ENCODE assay signal across 1 cellular context in the genomic region with DNA sequence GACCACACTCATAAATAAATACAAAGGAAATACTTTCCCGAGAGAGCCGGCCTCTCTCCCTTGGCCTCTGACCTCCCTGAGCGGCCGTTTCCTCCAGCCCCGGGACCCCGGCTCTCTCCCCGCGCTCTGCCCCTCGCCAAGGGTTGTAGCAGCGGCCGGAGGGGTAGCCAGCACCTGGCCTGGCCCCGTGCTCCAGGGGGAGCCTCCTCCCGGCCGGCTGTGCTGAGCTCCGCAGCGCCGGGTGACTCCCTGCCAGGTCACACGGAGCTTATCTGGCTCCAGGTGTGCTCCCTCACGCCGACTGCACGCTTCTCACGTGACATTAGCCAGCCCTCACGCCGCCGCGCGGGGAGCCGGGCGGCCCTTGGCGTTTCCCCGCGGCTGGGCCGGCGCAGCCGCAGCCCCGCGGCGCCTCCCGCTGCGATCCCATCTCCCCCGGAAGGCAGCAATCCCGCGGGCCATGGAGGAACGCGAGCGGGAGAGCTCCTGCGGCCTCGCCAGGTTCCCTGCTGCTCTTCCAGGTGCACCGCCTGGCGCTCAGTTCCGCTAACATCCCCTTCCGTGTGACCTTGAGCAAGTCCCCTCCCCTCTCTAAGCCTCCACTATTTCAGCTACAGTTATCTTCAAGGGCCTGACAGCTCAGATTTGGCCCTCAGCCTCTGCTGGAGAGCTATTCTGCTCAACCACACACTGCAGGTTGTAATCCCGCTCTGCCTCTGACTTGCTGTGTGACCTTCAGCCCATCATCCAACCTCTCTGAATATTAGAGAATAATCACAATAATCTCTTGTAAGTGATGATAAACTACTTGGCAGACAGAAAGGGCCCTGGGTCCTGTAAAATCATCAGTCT.
TF ChIP-seq lines count a peak whose summit lies in the region.

No MANE protein-coding gene starts in this region.

TF ChIP-seq in K562, 482 proteins besides CTCF, POLR2A, EP300 and RAD21 (continued from another document):
- TF ChIP-seq, protein P1, sequence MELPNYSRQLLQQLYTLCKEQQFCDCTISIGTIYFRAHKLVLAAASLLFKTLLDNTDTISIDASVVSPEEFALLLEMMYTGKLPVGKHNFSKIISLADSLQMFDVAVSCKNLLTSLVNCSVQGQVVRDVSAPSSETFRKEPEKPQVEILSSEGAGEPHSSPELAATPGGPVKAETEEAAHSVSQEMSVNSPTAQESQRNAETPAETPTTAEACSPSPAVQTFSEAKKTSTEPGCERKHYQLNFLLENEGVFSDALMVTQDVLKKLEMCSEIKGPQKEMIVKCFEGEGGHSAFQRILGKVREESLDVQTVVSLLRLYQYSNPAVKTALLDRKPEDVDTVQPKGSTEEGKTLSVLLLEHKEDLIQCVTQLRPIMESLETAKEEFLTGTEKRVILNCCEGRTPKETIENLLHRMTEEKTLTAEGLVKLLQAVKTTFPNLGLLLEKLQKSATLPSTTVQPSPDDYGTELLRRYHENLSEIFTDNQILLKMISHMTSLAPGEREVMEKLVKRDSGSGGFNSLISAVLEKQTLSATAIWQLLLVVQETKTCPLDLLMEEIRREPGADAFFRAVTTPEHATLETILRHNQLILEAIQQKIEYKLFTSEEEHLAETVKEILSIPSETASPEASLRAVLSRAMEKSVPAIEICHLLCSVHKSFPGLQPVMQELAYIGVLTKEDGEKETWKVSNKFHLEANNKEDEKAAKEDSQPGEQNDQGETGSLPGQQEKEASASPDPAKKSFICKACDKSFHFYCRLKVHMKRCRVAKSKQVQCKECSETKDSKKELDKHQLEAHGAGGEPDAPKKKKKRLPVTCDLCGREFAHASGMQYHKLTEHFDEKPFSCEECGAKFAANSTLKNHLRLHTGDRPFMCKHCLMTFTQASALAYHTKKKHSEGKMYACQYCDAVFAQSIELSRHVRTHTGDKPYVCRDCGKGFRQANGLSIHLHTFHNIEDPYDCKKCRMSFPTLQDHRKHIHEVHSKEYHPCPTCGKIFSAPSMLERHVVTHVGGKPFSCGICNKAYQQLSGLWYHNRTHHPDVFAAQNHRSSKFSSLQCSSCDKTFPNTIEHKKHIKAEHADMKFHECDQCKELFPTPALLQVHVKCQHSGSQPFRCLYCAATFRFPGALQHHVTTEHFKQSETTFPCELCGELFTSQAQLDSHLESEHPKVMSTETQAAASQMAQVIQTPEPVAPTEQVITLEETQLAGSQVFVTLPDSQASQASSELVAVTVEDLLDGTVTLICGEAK (IDR thresholded peaks at IDR 0.05), result peak; percentile 72
- TF ChIP-seq, protein P1 (CRISPR knock-in tag; IDR thresholded peaks at IDR 0.05), result no peak
- TF ChIP-seq KLF13 (tag; IDR thresholded peaks at IDR 0.05; ENCODE audit: borderline replicate concordance, low read depth) (no peak), CBX1 (IDR thresholded peaks at IDR 0.05; ENCODE audit: low read depth) (no peak; the same call in 1 of the 2 replicates), MCM3 (IDR thresholded peaks at IDR 0.05) (no peak), CGGBP1 (CRISPR knock-in tag; IDR thresholded peaks at IDR 0.05) (no peak), ZNF740 (CRISPR knock-in tag; IDR thresholded peaks at IDR 0.05) (no peak), ZNF740 (tag; IDR thresholded peaks at IDR 0.05) (no peak), HNRNPLL (IDR thresholded peaks at IDR 0.05; ENCODE audit: low read depth, low read length, poor library complexity, severe bottlenecking) (no peak), ZBED1 (IDR thresholded peaks at IDR 0.05) (no peak; the same call in 1 of the 2 replicates), RUNX1 (IDR thresholded peaks at IDR 0.05; ENCODE audit: low read depth) (no peak), ILF3 (IDR thresholded peaks at IDR 0.05; ENCODE audit: borderline replicate concordance) (no peak), PHB2 (IDR thresholded peaks at IDR 0.05; ENCODE audit: low read depth) (no peak), LEF1 (IDR thresholded peaks at IDR 0.05) (no peak; the same call in none of the 2 replicates), RCOR1 (IDR thresholded peaks at IDR 0.05; ENCODE audit: borderline replicate concordance in 1 of 2, low read depth in 2 of 2, low read length in 2 of 2) (peak; percentile 77 to 94; a peak in 3 of 4 replicates), SIRT6 (IDR thresholded peaks at IDR 0.05; ENCODE audit: low read depth, low read length) (no peak), DPF2 (IDR thresholded peaks at IDR 0.05) (peak; percentile 65), MEF2A (IDR thresholded peaks at IDR 0.05; ENCODE audit: control insufficient read depth, low read depth, low read length) (no peak), DMBX1 (CRISPR knock-in tag; IDR thresholded peaks at IDR 0.05; ENCODE audit: borderline replicate concordance) (no peak; the same call in 1 of the 2 replicates), BRD9 (IDR thresholded peaks at IDR 0.05; ENCODE audit: low read depth, partially characterized antibody) (peak; percentile 97), TCF7L2 (IDR thresholded peaks at IDR 0.05; ENCODE audit: low read depth, low read length) (no peak), LCOR (CRISPR knock-in tag; IDR thresholded peaks at IDR 0.05) (peak; percentile 44; the same call in 1 of the 2 replicates), DACH1 (IDR thresholded peaks at IDR 0.05; ENCODE audit: partially characterized antibody) (no peak), ZNF79 (CRISPR knock-in tag; IDR thresholded peaks at IDR 0.05; ENCODE audit: low read depth) (no peak), ZNF134 (CRISPR knock-in tag; conservative IDR thresholded peaks at IDR 0.05) (no peak), ZNF3 (CRISPR knock-in tag; IDR thresholded peaks at IDR 0.05) (no peak), ZNF212 (CRISPR knock-in tag; IDR thresholded peaks at IDR 0.05) (no peak), ZNF436 (CRISPR knock-in tag; IDR thresholded peaks at IDR 0.05) (no peak), ZNF764 (CRISPR knock-in tag; IDR thresholded peaks at IDR 0.05; ENCODE audit: low read depth) (no peak), CBX3 (IDR thresholded peaks at IDR 0.05; ENCODE audit: borderline replicate concordance in 1 of 2, low read length in 2 of 2) (peak in 1 of 2 experiments; percentile 17; a peak in 1 of 3 replicates), SUPT5H (IDR thresholded peaks at IDR 0.05) (0 out of 2 replicates have a peak, but pooled peaks have one; percentile 29), HDGF (IDR thresholded peaks at IDR 0.05) (peak; percentile 97), RBM25 (IDR thresholded peaks at IDR 0.05; ENCODE audit: low read depth, low read length, severe bottlenecking) (peak; percentile 94), PCBP2 (IDR thresholded peaks at IDR 0.05; ENCODE audit: low read depth, low read length, poor library complexity, severe bottlenecking) (no peak), KDM2B (CRISPR knock-in tag; IDR thresholded peaks at IDR 0.05) (no peak), CCNT2 (IDR thresholded peaks at IDR 0.05; ENCODE audit: borderline replicate concordance, extremely low read depth, insufficient read length, low read depth, low read length) (peak; percentile 98), MBD1 (CRISPR knock-in tag; IDR thresholded peaks at IDR 0.05) (no peak), ZNF124 (CRISPR knock-in tag; IDR thresholded peaks at IDR 0.05) (no peak), FOXP1 (CRISPR knock-in tag; IDR thresholded peaks at IDR 0.05) (no peak), ZNF263 (CRISPR knock-in tag; IDR thresholded peaks at IDR 0.05; ENCODE audit: borderline replicate concordance) (peak; percentile 92), JUND (IDR thresholded peaks at IDR 0.05; ENCODE audit: borderline replicate concordance, low read depth, low read length) (no peak), JUND (tag; IDR thresholded peaks at IDR 0.05; ENCODE audit: borderline replicate concordance, low read depth, low read length) (peak; percentile 10; the same call in 1 of the 3 replicates), POLR2H (tag; IDR thresholded peaks at IDR 0.05; ENCODE audit: low read depth) (no peak), CEBPG (CRISPR knock-in tag; IDR thresholded peaks at IDR 0.05) (no peak), CEBPG (tag; conservative IDR thresholded peaks at IDR 0.05 in 1 of 2, IDR thresholded peaks at IDR 0.05 in 1 of 2) (no peak)
- TF ChIP-seq, protein P2, sequence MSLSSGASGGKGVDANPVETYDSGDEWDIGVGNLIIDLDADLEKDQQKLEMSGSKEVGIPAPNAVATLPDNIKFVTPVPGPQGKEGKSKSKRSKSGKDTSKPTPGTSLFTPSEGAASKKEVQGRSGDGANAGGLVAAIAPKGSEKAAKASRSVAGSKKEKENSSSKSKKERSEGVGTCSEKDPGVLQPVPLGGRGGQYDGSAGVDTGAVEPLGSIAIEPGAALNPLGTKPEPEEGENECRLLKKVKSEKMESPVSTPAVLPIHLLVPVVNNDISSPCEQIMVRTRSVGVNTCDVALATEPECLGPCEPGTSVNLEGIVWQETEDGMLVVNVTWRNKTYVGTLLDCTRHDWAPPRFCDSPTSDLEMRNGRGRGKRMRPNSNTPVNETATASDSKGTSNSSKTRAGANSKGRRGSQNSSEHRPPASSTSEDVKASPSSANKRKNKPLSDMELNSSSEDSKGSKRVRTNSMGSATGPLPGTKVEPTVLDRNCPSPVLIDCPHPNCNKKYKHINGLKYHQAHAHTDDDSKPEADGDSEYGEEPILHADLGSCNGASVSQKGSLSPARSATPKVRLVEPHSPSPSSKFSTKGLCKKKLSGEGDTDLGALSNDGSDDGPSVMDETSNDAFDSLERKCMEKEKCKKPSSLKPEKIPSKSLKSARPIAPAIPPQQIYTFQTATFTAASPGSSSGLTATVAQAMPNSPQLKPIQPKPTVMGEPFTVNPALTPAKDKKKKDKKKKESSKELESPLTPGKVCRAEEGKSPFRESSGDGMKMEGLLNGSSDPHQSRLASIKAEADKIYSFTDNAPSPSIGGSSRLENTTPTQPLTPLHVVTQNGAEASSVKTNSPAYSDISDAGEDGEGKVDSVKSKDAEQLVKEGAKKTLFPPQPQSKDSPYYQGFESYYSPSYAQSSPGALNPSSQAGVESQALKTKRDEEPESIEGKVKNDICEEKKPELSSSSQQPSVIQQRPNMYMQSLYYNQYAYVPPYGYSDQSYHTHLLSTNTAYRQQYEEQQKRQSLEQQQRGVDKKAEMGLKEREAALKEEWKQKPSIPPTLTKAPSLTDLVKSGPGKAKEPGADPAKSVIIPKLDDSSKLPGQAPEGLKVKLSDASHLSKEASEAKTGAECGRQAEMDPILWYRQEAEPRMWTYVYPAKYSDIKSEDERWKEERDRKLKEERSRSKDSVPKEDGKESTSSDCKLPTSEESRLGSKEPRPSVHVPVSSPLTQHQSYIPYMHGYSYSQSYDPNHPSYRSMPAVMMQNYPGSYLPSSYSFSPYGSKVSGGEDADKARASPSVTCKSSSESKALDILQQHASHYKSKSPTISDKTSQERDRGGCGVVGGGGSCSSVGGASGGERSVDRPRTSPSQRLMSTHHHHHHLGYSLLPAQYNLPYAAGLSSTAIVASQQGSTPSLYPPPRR (CRISPR knock-in tag; IDR thresholded peaks at IDR 0.05; ENCODE audit: borderline replicate concordance), result no peak
- TF ChIP-seq, protein P3, sequence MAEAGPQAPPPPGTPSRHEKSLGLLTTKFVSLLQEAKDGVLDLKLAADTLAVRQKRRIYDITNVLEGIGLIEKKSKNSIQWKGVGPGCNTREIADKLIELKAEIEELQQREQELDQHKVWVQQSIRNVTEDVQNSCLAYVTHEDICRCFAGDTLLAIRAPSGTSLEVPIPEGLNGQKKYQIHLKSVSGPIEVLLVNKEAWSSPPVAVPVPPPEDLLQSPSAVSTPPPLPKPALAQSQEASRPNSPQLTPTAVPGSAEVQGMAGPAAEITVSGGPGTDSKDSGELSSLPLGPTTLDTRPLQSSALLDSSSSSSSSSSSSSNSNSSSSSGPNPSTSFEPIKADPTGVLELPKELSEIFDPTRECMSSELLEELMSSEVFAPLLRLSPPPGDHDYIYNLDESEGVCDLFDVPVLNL (CRISPR knock-in tag; IDR thresholded peaks at IDR 0.05; ENCODE audit: low read depth), result no peak
